Comparison of ENCODE assay signal across 17 cellular contexts in the genomic region with DNA sequence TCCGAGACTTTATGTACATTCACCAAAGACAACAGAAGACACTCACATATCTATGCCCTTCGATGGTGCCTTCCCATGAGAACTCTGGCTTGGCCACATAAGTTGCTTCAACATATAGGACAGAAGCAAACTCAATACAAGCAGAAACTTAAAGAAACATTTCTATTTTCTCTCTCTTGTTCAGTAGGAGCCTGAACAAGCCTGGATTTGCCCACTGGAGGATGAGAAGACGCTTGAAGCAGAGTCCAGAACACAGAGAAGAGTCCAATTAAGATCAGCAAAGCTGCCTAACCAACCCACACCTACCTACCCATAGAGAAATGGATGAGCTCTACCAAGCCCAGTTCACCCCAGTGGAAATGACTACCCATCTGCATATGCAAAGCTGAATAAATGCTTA.
DNase-seq lines count a peak whose midpoint lies in the region; ATAC-seq and TF ChIP-seq lines count a peak whose summit lies in the region.
"Had no signal": no experiment of that assay in that cellular context is flagged by ENCODE, and none has a peak within 500 bp of the region (broad histone marks: within the 10 kb centered on the region; RNA-seq: fewer than 3 reads in every experiment).

No MANE protein-coding gene starts in this region.

- CTCF ChIA-PET in MCF 10A (lab: Yijun Ruan, JAX) (interaction anchor here (0.7 kb wide), 1 partner anchor 242 kb away, joined by 3 read pairs; no protein-coding TSS in a partner anchor), mammary epithelial cell (lab: Charles Lee; ENCODE audit: low non-redundant PET) (no interaction called here)

- BruUV-seq in MCF 10A (replicated peaks; lab: Mats Ljungman, UMichigan), result no TSS peak
- BruUV-seq in mammary epithelial cell (replicated peaks; lab: Mats Ljungman, UMichigan), result no TSS peak

- in situ Hi-C loops in mammary epithelial cell (cut with MboI; ENCODE audit: low sequenced_read_pairs in 2 of 2), result no loop called here

- no peaks in the 10 kb centered on the region for H3K4me1 ChIP-seq in breast epithelium
- peaks cover 30% of the 10 kb centered on the region for H3K4me1 ChIP-seq in mammary epithelial cell (ENCODE audit: insufficient read depth, low read length)
- peaks cover 28% of the 10 kb centered on the region for H3K4me1 ChIP-seq in foreskin keratinocyte
- peaks cover 27% of the 10 kb centered on the region for H3K4me1 ChIP-seq in suprapubic skin
- H3K4me1 ChIP-seq: BLaER1 treated with 17β-estradiol and CSF1 and Interleukin-3, amounts not matched to agents 10 nM and 100 nM had no signal

- H3K4me3 ChIP-seq in breast epithelium (no peak overlapping the region), mammary epithelial cell (replicated peaks in 1 of 3; ENCODE audit: insufficient read depth in 1 of 3, low read depth in 2 of 3, low read length in 3 of 3) (no peak overlapping the region), suprapubic skin (no peak overlapping the region)
- H3K4me3 ChIP-seq: BLaER1 treated with 17β-estradiol and CSF1 and Interleukin-3, amounts not matched to agents 10 nM and 100 nM had no signal

- H3K4me1 Mint-ChIP-seq in MCF 10A (ENCODE audit: insufficient read depth, unreplicated experiment), result peaks cover 29% of the 10 kb centered on the region
- H3K4me1 Mint-ChIP-seq: B cell, H9 had no signal

- dilution Hi-C loops in mammary epithelial cell (cut with HindIII; ENCODE audit: low sequenced_read_pairs), result no loop called here

- ATAC-seq in foreskin keratinocyte (peak; percentile 31), GM18868 (IDR thresholded peaks at IDR 0.05; ENCODE audit: unreplicated experiment) (no peak)
- ATAC-seq: CD8-positive, alpha-beta T cell had no signal

- H4K20me1 ChIP-seq in mammary epithelial cell (ENCODE audit: insufficient read depth, low read length), result no peaks in the 10 kb centered on the region
- H4K20me1 ChIP-seq: BLaER1 treated with 17β-estradiol and CSF1 and Interleukin-3, amounts not matched to agents 10 nM and 100 nM had no signal

- TF ChIP-seq POLR2A in breast epithelium (IDR thresholded peaks at IDR 0.05) (no peak), suprapubic skin (IDR thresholded peaks at IDR 0.05) (no peak)

- H3K4me3 Mint-ChIP-seq in MCF 10A (ENCODE audit: unreplicated experiment), result no peak overlapping the region
- H3K4me3 Mint-ChIP-seq: B cell; CD8-positive, alpha-beta T cell; H9 had no signal

- H3K36me3 ChIP-seq in breast epithelium (no peaks in the 10 kb centered on the region), mammary epithelial cell (ENCODE audit: insufficient read depth, low read length) (no peaks in the 10 kb centered on the region), suprapubic skin (no peaks in the 10 kb centered on the region)
- H3K36me3 ChIP-seq: BLaER1 treated with 17β-estradiol and CSF1 and Interleukin-3, amounts not matched to agents 10 nM and 100 nM had no signal

- intact Hi-C loops in MCF 10A (cut with micrococcal nuclease) (no loop called here), breast epithelium (cut with DNase I; ENCODE audit: low total_unique reads) (no loop called here), mammary epithelial cell (cut with micrococcal nuclease) (no loop called here)

- TF ChIP-seq CTCF in MCF 10A (IDR thresholded peaks at IDR 0.05; ENCODE audit: unreplicated experiment) (no peak), breast epithelium (IDR thresholded peaks at IDR 0.05) (no peak), mammary epithelial cell (conservative IDR thresholded peaks at IDR 0.05 in 1 of 2, IDR thresholded peaks at IDR 0.05 in 1 of 2; ENCODE audit: extremely low read depth in 1 of 2, insufficient read depth in 1 of 2, low read depth in 1 of 2, low read length in 2 of 2) (no peak), foreskin keratinocyte (conservative IDR thresholded peaks at IDR 0.05) (no peak), suprapubic skin (IDR thresholded peaks at IDR 0.05) (no peak)

- H3K4me2 ChIP-seq in mammary epithelial cell (ENCODE audit: insufficient read depth, low read depth, low read length), result peak overlapping the region; percentile 55
- H3K4me2 ChIP-seq: BLaER1 treated with 17β-estradiol and CSF1 and Interleukin-3, amounts not matched to agents 10 nM and 100 nM had no signal

- H3K27ac Mint-ChIP-seq in MCF 10A (ENCODE audit: low read depth, unreplicated experiment), result peak overlapping the region; percentile 64
- H3K27ac Mint-ChIP-seq: B cell; CD8-positive, alpha-beta T cell; H9 had no signal

- H3K27me3 Mint-ChIP-seq in MCF 10A (ENCODE audit: insufficient read depth, unreplicated experiment), result no peaks in the 10 kb centered on the region

- H3K27me3 ChIP-seq in breast epithelium (no peaks in the 10 kb centered on the region), mammary epithelial cell (ENCODE audit: insufficient read depth, low read length) (no peaks in the 10 kb centered on the region), foreskin keratinocyte (no peaks in the 10 kb centered on the region), suprapubic skin (no peaks in the 10 kb centered on the region)
- H3K27me3 ChIP-seq: BLaER1 treated with 17β-estradiol and CSF1 and Interleukin-3, amounts not matched to agents 10 nM and 100 nM had no signal

- DNase-seq in MCF 10A (ENCODE audit: unreplicated experiment) (no peak), breast epithelium (ENCODE audit: low spot score in 2 of 2) (no peak), mammary epithelial cell (peak; percentile 65), foreskin keratinocyte (peak; percentile 54 to 69), suprapubic skin (ENCODE audit: low spot score in 2 of 2) (no peak), NCI-H2029 treated with DMSO at 0.1 percent for 48 hours (lab: John Stamatoyannopoulos, UW) (no peak), NCI-H146 (lab: John Stamatoyannopoulos, UW) (no peak)
- DNase-seq: 8988T; Calu3; CD8-positive, alpha-beta T cell; DMS53; GDM1; GOT3; H9 had no signal

- no peaks in the 10 kb centered on the region for H3K36me3 Mint-ChIP-seq in MCF 10A (ENCODE audit: insufficient read depth, unreplicated experiment)
- H3K36me3 Mint-ChIP-seq: CD8-positive, alpha-beta T cell had no signal

- H3K27ac ChIP-seq in breast epithelium (no peak overlapping the region), mammary epithelial cell (ENCODE audit: insufficient read depth, low read depth, low read length) (peak overlapping the region; percentile 23), foreskin keratinocyte (peak overlapping the region; percentile 46), suprapubic skin (peak overlapping the region; percentile 48)
- H3K27ac ChIP-seq: BLaER1 treated with 17β-estradiol and CSF1 and Interleukin-3, amounts not matched to agents 10 nM and 100 nM had no signal

- H3K9me3 Mint-ChIP-seq in MCF 10A (ENCODE audit: unreplicated experiment), result no peaks in the 10 kb centered on the region
- H3K9me3 Mint-ChIP-seq: CD8-positive, alpha-beta T cell; H9 had no signal

- H2AFZ ChIP-seq in mammary epithelial cell (ENCODE audit: low read depth, low read length), result peak overlapping the region; percentile 85

- no peak overlapping the region for H3K9ac ChIP-seq in mammary epithelial cell (ENCODE audit: insufficient read depth, low read length)
- H3K9ac ChIP-seq: BLaER1 treated with 17β-estradiol and CSF1 and Interleukin-3, amounts not matched to agents 10 nM and 100 nM had no signal

- no peak for TF ChIP-seq EP300 in suprapubic skin (IDR thresholded peaks at IDR 0.05)

- H3K9me3 ChIP-seq in breast epithelium, result no peaks in the 10 kb centered on the region
- no peaks in the 10 kb centered on the region for H3K9me3 ChIP-seq in mammary epithelial cell (replicated peaks; ENCODE audit: insufficient read depth, low read length)
- no peaks in the 10 kb centered on the region for H3K9me3 ChIP-seq in suprapubic skin
- H3K9me3 ChIP-seq: BLaER1 treated with 17β-estradiol and CSF1 and Interleukin-3, amounts not matched to agents 10 nM and 100 nM had no signal

- H3K79me2 ChIP-seq in mammary epithelial cell (ENCODE audit: insufficient read depth, low read length), result no peaks in the 10 kb centered on the region

- POLR2A ChIA-PET in MCF 10A (lab: Yijun Ruan, JAX), result no interaction called here

- 28% methylated on average over 3 of the region's 3 CpGs for WGBS in mammary epithelial cell (ENCODE audit: low coverage, missing lambda C conversion rate)
- WGBS in suprapubic skin, result 60% methylated on average over 3 of the region's 3 CpGs

Comparison
In these comparisons a context has a peak if more than half of its experiments do, and no peak if none do; other contexts are left out.
1. DNase-seq: peak in mammary epithelial cell (single experiment) and foreskin keratinocyte (2 of 2); none in MCF 10A (single experiment), breast epithelium (0 of 2), suprapubic skin (0 of 2), NCI-H2029 treated with DMSO at 0.1 percent for 48 hours (single experiment) and NCI-H146 (single experiment).
2. H3K27ac ChIP-seq: peak in mammary epithelial cell (single experiment), foreskin keratinocyte (single experiment) and suprapubic skin (single experiment); none in breast epithelium (0 of 2).